ENCODE assay signal across 1 cellular context in the genomic region with DNA sequence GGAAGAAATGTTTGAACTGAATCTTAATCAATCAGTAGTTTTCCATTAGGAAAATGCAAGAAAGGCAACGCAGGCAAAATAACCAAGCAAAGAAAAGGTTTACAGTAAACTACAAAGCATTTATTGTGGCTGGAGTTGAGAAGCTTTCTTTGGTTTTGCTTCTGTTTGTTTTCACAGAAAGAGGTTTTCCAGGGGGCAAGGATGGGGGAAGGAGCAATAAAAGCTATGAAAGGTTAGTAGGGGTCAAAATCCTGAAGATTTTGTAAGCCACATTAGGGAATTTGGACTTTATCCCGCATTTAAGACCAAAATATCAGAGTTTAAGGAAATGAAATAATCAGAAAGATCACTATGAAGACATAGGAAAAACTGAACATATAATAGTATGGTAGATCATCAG.
TF ChIP-seq lines count a peak whose summit lies in the region.

No MANE protein-coding gene starts in this region.

TF ChIP-seq in GM23338, 12 proteins besides CTCF, POLR2A, EP300 and RAD21 (continued from another document):
- TF ChIP-seq, protein P1, sequence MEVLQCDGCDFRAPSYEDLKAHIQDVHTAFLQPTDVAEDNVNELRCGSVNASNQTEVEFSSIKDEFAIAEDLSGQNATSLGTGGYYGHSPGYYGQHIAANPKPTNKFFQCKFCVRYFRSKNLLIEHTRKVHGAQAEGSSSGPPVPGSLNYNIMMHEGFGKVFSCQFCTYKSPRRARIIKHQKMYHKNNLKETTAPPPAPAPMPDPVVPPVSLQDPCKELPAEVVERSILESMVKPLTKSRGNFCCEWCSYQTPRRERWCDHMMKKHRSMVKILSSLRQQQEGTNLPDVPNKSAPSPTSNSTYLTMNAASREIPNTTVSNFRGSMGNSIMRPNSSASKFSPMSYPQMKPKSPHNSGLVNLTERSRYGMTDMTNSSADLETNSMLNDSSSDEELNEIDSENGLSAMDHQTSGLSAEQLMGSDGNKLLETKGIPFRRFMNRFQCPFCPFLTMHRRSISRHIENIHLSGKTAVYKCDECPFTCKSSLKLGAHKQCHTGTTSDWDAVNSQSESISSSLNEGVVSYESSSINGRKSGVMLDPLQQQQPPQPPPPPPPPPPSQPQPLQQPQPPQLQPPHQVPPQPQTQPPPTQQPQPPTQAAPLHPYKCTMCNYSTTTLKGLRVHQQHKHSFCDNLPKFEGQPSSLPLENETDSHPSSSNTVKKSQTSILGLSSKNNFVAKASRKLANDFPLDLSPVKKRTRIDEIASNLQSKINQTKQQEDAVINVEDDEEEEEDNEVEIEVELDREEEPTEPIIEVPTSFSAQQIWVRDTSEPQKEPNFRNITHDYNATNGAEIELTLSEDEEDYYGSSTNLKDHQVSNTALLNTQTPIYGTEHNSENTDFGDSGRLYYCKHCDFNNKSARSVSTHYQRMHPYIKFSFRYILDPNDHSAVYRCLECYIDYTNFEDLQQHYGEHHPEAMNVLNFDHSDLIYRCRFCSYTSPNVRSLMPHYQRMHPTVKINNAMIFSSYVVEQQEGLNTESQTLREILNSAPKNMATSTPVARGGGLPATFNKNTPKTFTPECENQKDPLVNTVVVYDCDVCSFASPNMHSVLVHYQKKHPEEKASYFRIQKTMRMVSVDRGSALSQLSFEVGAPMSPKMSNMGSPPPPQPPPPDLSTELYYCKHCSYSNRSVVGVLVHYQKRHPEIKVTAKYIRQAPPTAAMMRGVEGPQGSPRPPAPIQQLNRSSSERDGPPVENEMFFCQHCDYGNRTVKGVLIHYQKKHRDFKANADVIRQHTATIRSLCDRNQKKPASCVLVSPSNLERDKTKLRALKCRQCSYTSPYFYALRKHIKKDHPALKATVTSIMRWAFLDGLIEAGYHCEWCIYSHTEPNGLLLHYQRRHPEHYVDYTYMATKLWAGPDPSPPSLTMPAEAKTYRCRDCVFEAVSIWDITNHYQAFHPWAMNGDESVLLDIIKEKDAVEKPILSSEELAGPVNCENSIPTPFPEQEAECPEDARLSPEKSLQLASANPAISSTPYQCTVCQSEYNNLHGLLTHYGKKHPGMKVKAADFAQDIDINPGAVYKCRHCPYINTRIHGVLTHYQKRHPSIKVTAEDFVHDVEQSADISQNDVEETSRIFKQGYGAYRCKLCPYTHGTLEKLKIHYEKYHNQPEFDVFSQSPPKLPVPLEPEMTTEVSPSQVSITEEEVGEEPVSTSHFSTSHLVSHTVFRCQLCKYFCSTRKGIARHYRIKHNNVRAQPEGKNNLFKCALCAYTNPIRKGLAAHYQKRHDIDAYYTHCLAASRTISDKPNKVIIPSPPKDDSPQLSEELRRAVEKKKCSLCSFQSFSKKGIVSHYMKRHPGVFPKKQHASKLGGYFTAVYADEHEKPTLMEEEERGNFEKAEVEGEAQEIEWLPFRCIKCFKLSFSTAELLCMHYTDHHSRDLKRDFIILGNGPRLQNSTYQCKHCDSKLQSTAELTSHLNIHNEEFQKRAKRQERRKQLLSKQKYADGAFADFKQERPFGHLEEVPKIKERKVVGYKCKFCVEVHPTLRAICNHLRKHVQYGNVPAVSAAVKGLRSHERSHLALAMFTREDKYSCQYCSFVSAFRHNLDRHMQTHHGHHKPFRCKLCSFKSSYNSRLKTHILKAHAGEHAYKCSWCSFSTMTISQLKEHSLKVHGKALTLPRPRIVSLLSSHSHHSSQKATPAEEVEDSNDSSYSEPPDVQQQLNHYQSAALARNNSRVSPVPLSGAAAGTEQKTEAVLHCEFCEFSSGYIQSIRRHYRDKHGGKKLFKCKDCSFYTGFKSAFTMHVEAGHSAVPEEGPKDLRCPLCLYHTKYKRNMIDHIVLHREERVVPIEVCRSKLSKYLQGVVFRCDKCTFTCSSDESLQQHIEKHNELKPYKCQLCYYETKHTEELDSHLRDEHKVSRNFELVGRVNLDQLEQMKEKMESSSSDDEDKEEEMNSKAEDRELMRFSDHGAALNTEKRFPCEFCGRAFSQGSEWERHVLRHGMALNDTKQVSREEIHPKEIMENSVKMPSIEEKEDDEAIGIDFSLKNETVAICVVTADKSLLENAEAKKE (CRISPR knock-in tag; IDR thresholded peaks at IDR 0.05): no peak
- no peak for TF ChIP-seq STAT1 (IDR thresholded peaks at IDR 0.05; ENCODE audit: unreplicated experiment)
- TF ChIP-seq ZNF114 (CRISPR knock-in tag; IDR thresholded peaks at IDR 0.05): no peak
- TF ChIP-seq, protein P2, sequence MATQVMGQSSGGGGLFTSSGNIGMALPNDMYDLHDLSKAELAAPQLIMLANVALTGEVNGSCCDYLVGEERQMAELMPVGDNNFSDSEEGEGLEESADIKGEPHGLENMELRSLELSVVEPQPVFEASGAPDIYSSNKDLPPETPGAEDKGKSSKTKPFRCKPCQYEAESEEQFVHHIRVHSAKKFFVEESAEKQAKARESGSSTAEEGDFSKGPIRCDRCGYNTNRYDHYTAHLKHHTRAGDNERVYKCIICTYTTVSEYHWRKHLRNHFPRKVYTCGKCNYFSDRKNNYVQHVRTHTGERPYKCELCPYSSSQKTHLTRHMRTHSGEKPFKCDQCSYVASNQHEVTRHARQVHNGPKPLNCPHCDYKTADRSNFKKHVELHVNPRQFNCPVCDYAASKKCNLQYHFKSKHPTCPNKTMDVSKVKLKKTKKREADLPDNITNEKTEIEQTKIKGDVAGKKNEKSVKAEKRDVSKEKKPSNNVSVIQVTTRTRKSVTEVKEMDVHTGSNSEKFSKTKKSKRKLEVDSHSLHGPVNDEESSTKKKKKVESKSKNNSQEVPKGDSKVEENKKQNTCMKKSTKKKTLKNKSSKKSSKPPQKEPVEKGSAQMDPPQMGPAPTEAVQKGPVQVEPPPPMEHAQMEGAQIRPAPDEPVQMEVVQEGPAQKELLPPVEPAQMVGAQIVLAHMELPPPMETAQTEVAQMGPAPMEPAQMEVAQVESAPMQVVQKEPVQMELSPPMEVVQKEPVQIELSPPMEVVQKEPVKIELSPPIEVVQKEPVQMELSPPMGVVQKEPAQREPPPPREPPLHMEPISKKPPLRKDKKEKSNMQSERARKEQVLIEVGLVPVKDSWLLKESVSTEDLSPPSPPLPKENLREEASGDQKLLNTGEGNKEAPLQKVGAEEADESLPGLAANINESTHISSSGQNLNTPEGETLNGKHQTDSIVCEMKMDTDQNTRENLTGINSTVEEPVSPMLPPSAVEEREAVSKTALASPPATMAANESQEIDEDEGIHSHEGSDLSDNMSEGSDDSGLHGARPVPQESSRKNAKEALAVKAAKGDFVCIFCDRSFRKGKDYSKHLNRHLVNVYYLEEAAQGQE (IDR thresholded peaks at IDR 0.05; ENCODE audit: unreplicated experiment): no peak
- TF ChIP-seq POLR2AphosphoS5 (IDR thresholded peaks at IDR 0.05; ENCODE audit: low read depth): no peak
- TF ChIP-seq JUNB (IDR thresholded peaks at IDR 0.05; ENCODE audit: unreplicated experiment): no peak
- TF ChIP-seq ZNF331 (CRISPR knock-in tag; IDR thresholded peaks at IDR 0.05; ENCODE audit: low read depth): no peak
TF ChIP-seq in GM23338: peak in this region for 0.
